17 cellular contexts compared by ENCODE assay signal in genomic region chr17:81075307-81075706, GRCh38. TPM values are rescaled to one million over a fixed set of nuclear protein-coding genes. Genes with fewer than 3 reads are reported as not detected.
DNase-seq lines count a peak whose midpoint lies in the region; ATAC-seq, FAIRE-seq and TF ChIP-seq lines count a peak whose summit lies in the region.
"Had no signal": no experiment of that assay in that cellular context is flagged by ENCODE, and none has a peak within 500 bp of the region (broad histone marks: within the 10 kb centered on the region; RNA-seq: fewer than 3 reads in every experiment).

No MANE protein-coding gene starts in this region.

- H3K36me3 Mint-ChIP-seq in MCF 10A (ENCODE audit: insufficient read depth, unreplicated experiment), result peaks cover 72% of the 10 kb centered on the region
- H3K36me3 Mint-ChIP-seq in type B pancreatic cell, result no peaks in the 10 kb centered on the region
- H3K36me3 Mint-ChIP-seq: CD4-positive, alpha-beta memory T cell had no signal

- H3K79me2 ChIP-seq in mammary epithelial cell (ENCODE audit: insufficient read depth, low read length) (peaks cover 67% of the 10 kb centered on the region), H1 (ENCODE audit: control insufficient read depth in 1 of 2, insufficient read depth in 2 of 2, low read length in 2 of 2) (no peaks in the 10 kb centered on the region)

- H3K9ac ChIP-seq in mammary epithelial cell (ENCODE audit: insufficient read depth, low read length), result no peak overlapping the region
- peak overlapping the region; percentile 11 for H3K9ac ChIP-seq in NT2/D1 (ENCODE audit: insufficient read length, low read depth)
- no peak overlapping the region for H3K9ac ChIP-seq in H1 (replicated peaks in 1 of 4; ENCODE audit: extremely low read depth in 1 of 4, low read depth in 3 of 4, low read length in 3 of 4)
- H3K9ac ChIP-seq: GM23248 had no signal

- H3K4me1 ChIP-seq in mammary epithelial cell (ENCODE audit: insufficient read depth, low read length), result peaks cover 8% of the 10 kb centered on the region
- peaks cover 13% of the 10 kb centered on the region for H3K4me1 ChIP-seq in NT2/D1 (ENCODE audit: insufficient read depth, insufficient read length)
- peaks cover 0 to 10% (median 3%) of the 10 kb centered on the region in 4 experiments; a peak in 3 of 7 replicates for H3K4me1 ChIP-seq in H1 (replicated peaks in 1 of 4; ENCODE audit: control insufficient read depth in 3 of 4, insufficient read depth in 4 of 4, low read length in 3 of 4)

- intact Hi-C loops in MCF 10A (cut with micrococcal nuclease), result no loop called here
- intact Hi-C loops in mammary epithelial cell (cut with micrococcal nuclease), result no loop called here

- TF ChIP-seq CTCF in MCF 10A (IDR thresholded peaks at IDR 0.05; ENCODE audit: unreplicated experiment) (no peak), mammary epithelial cell (conservative IDR thresholded peaks at IDR 0.05 in 1 of 2, IDR thresholded peaks at IDR 0.05 in 1 of 2; ENCODE audit: extremely low read depth in 1 of 2, insufficient read depth in 1 of 2, low read depth in 1 of 2, low read length in 2 of 2) (no peak), H1 (IDR thresholded peaks at IDR 0.05; ENCODE audit: control extremely low read depth in 1 of 3, insufficient read depth in 1 of 3, low read depth in 1 of 3, low read length in 3 of 3) (no peak), type B pancreatic cell (conservative IDR thresholded peaks at IDR 0.05) (no peak)

- H2AFZ ChIP-seq in mammary epithelial cell (ENCODE audit: low read depth, low read length), result no peak overlapping the region
- no peak overlapping the region for H2AFZ ChIP-seq in H1 (ENCODE audit: low read length)
- H2AFZ ChIP-seq: GM23248 had no signal

- no peak for ATAC-seq in GM18867 (IDR thresholded peaks at IDR 0.05; ENCODE audit: unreplicated experiment)
- ATAC-seq: Panc1 had no signal

- no peaks in the 10 kb centered on the region for H3K23me2 ChIP-seq in H1 (ENCODE audit: low read depth, low read length)

- FAIRE-seq in H1 (lab: Jason Lieb, UNC), result no peak

- peaks cover 6% of the 10 kb centered on the region for H3K36me3 ChIP-seq in mammary epithelial cell (ENCODE audit: insufficient read depth, low read length)
- H3K36me3 ChIP-seq in NT2/D1 (ENCODE audit: insufficient read depth, insufficient read length, low read length), result peaks cover 69% of the 10 kb centered on the region
- no peaks in the 10 kb centered on the region; a peak in 1 of 8 replicates for H3K36me3 ChIP-seq in H1 (ENCODE audit: control insufficient read depth in 2 of 4, insufficient read depth in 4 of 4, low read length in 3 of 4)

- H3K18ac ChIP-seq in H1 (ENCODE audit: extremely low read depth, low read length), result no peak overlapping the region

- H2BK120ac ChIP-seq in H1 (replicated peaks; ENCODE audit: low read depth, low read length), result no peak overlapping the region

- no peak overlapping the region for H2BK15ac ChIP-seq in H1 (ENCODE audit: low read length)

- H3K4me2 ChIP-seq in mammary epithelial cell (ENCODE audit: insufficient read depth, low read depth, low read length) (no peak overlapping the region), H1 (ENCODE audit: insufficient read depth in 1 of 2, low read depth in 2 of 2, low read length in 2 of 2) (no peak overlapping the region)

- H2BK12ac ChIP-seq in H1 (ENCODE audit: low read depth, low read length), result 0 out of 2 replicates have a peak overlapping the region, but pooled peaks have one; percentile 50

- H4K20me1 ChIP-seq in mammary epithelial cell (ENCODE audit: insufficient read depth, low read length) (no peaks in the 10 kb centered on the region), H1 (replicated peaks in 1 of 2; ENCODE audit: control insufficient read depth in 1 of 2, insufficient read depth in 2 of 2, low read length in 2 of 2) (peaks cover 0 to 11% of the 10 kb centered on the region in 2 experiments)

- no peak overlapping the region for H2AK5ac ChIP-seq in H1 (ENCODE audit: low read depth, low read length)

- DNase-seq in MCF 10A (ENCODE audit: unreplicated experiment), result no peak
- no peak for DNase-seq in mammary epithelial cell
- DNase-seq in NT2/D1 (ENCODE audit: low read depth, low spot score), result no peak
- DNase-seq in H1 (ENCODE audit: low read depth in 1 of 2, low spot score in 2 of 2), result no peak
- no peak for DNase-seq in type B pancreatic cell (ENCODE audit: extremely low spot score, unreplicated experiment)
- DNase-seq in AML-193 (lab: John Stamatoyannopoulos, UW), result no peak
- DNase-seq in SIG-M5 treated with dmso at 0.1 percent for 504 hours (lab: John Stamatoyannopoulos, UW; ENCODE audit: unreplicated experiment), result no peak
- DNase-seq: CD4-positive, alpha-beta memory T cell; DND-41; KBM-7; MV-4-11; NCI-H1694 treated with DMSO at 0.1 percent for 48 hours had no signal

- dilution Hi-C loops in mammary epithelial cell (cut with HindIII; ENCODE audit: low sequenced_read_pairs), result no loop called here

- H3K4me3 ChIP-seq in mammary epithelial cell (replicated peaks in 1 of 3; ENCODE audit: insufficient read depth in 1 of 3, low read depth in 2 of 3, low read length in 3 of 3) (no peak overlapping the region), NT2/D1 (ENCODE audit: insufficient read length, low read depth) (no peak overlapping the region), H1 (ENCODE audit: extremely low read depth in 1 of 4, insufficient read depth in 2 of 4, low read depth in 3 of 4, low read length in 4 of 4) (no peak overlapping the region)
- H3K4me3 ChIP-seq: GM23248 had no signal

- no peaks in the 10 kb centered on the region for H3K27me3 Mint-ChIP-seq in MCF 10A (ENCODE audit: insufficient read depth, unreplicated experiment)
- no peaks in the 10 kb centered on the region for H3K27me3 Mint-ChIP-seq in type B pancreatic cell
- H3K27me3 Mint-ChIP-seq: B cell; CD4-positive, alpha-beta memory T cell had no signal

- peaks cover 32% of the 10 kb centered on the region for H3K4me1 Mint-ChIP-seq in MCF 10A (ENCODE audit: insufficient read depth, unreplicated experiment)
- peaks cover 37% of the 10 kb centered on the region for H3K4me1 Mint-ChIP-seq in type B pancreatic cell (ENCODE audit: unreplicated experiment)
- H3K4me1 Mint-ChIP-seq: B cell; CD4-positive, alpha-beta memory T cell had no signal

- no peak for TF ChIP-seq EP300 in H1 (IDR thresholded peaks at IDR 0.05; ENCODE audit: borderline replicate concordance in 1 of 2, low read depth in 2 of 2, low read length in 2 of 2)

- H3K27me3 ChIP-seq in mammary epithelial cell (ENCODE audit: insufficient read depth, low read length) (no peaks in the 10 kb centered on the region), NT2/D1 (ENCODE audit: insufficient read depth, insufficient read length) (no peaks in the 10 kb centered on the region), H1 (replicated peaks in 1 of 4; ENCODE audit: control insufficient read depth in 3 of 4, extremely low read depth in 1 of 4, insufficient read depth in 3 of 4, low read length in 3 of 4) (no peaks in the 10 kb centered on the region)

- H3K4me3 Mint-ChIP-seq in MCF 10A (ENCODE audit: unreplicated experiment) (no peak overlapping the region), type B pancreatic cell (no peak overlapping the region)
- H3K4me3 Mint-ChIP-seq: B cell; CD4-positive, alpha-beta memory T cell had no signal

- in situ Hi-C loops in mammary epithelial cell (cut with MboI; ENCODE audit: low sequenced_read_pairs in 2 of 2), result no loop called here

- no peak overlapping the region for H3K27ac ChIP-seq in mammary epithelial cell (ENCODE audit: insufficient read depth, low read depth, low read length)
- H3K27ac ChIP-seq in H1 (ENCODE audit: low read depth, low read length), result no peak overlapping the region
- H3K27ac ChIP-seq: 22Rv1, GM23248 had no signal

- no peak overlapping the region for H2BK20ac ChIP-seq in H1 (ENCODE audit: low read length)

- H3K79me1 ChIP-seq in H1 (ENCODE audit: low read depth, low read length), result peaks cover 11% of the 10 kb centered on the region

- CTCF ChIA-PET in MCF 10A (lab: Yijun Ruan, JAX) (interaction anchor here (0.6 kb wide), 1 partner anchor 104 kb away, joined by 3 read pairs; no protein-coding TSS in a partner anchor), mammary epithelial cell (lab: Charles Lee; ENCODE audit: low non-redundant PET) (no interaction called here), H1 (lab: Charles Lee; ENCODE audit: partially characterized antibody) (interaction anchor here (1.3 to 7.0 kb wide), 2 partner anchors 23 to 27 kb away, joined by 3 to 35 read pairs; no protein-coding TSS in a partner anchor)

- H3K4ac ChIP-seq in H1 (replicated peaks; ENCODE audit: insufficient read length, low read depth, low read length), result no peak overlapping the region

- H3K9me3 ChIP-seq in mammary epithelial cell (replicated peaks; ENCODE audit: insufficient read depth, low read length) (no peaks in the 10 kb centered on the region), NT2/D1 (ENCODE audit: insufficient read depth, low read length) (no peaks in the 10 kb centered on the region), H1 (ENCODE audit: insufficient read depth in 2 of 2, low read depth in 1 of 2, low read length in 1 of 2) (no peaks in the 10 kb centered on the region)

- no peak for TF ChIP-seq POLR2A in H1 (IDR thresholded peaks at IDR 0.05; ENCODE audit: control extremely low read depth in 1 of 2, low read depth in 2 of 2, low read length in 2 of 2)

- H4K91ac ChIP-seq in H1 (replicated peaks; ENCODE audit: insufficient read length, low read length), result no peak overlapping the region

- H4K8ac ChIP-seq in H1 (ENCODE audit: extremely low read depth, insufficient read depth, low read length), result no peak overlapping the region

- no peak overlapping the region for H3K56ac ChIP-seq in H1 (replicated peaks; ENCODE audit: insufficient read length, low read depth, low read length)

- BruUV-seq in MCF 10A (replicated peaks; lab: Mats Ljungman, UMichigan), result no TSS peak
- BruUV-seq in mammary epithelial cell (replicated peaks; lab: Mats Ljungman, UMichigan), result no TSS peak

- POLR2A ChIA-PET in MCF 10A (lab: Yijun Ruan, JAX), result interaction anchor here (2.1 kb wide), 1 partner anchor 18 kb away, joined by 4 read pairs; no protein-coding TSS in a partner anchor
- POLR2A ChIA-PET in H1 (lab: Charles Lee; ENCODE audit: partially characterized antibody), result interaction anchor here (0.6 to 1.0 kb wide), 2 partner anchors 17 to 460 kb away, joined by 3 to 4 read pairs; no protein-coding TSS in a partner anchor

- no peak overlapping the region for H3K23ac ChIP-seq in H1 (ENCODE audit: insufficient read length)

- H2BK5ac ChIP-seq in H1 (ENCODE audit: low read depth, low read length), result no peak overlapping the region; the same call in 1 of the 2 replicates

- no peak for TF ChIP-seq RAD21 in H1 (IDR thresholded peaks at IDR 0.05 in 1 of 2, conservative IDR thresholded peaks at IDR 0.05 in 1 of 2; ENCODE audit: low read depth in 2 of 2, low read length in 2 of 2)

- peak overlapping the region; percentile 57 for H3K27ac Mint-ChIP-seq in MCF 10A (ENCODE audit: low read depth, unreplicated experiment)
- H3K27ac Mint-ChIP-seq in type B pancreatic cell, result peak overlapping the region; percentile 64
- H3K27ac Mint-ChIP-seq: B cell; CD4-positive, alpha-beta memory T cell had no signal

- H3K9me3 Mint-ChIP-seq in MCF 10A (ENCODE audit: unreplicated experiment) (no peaks in the 10 kb centered on the region), type B pancreatic cell (no peaks in the 10 kb centered on the region)
- H3K9me3 Mint-ChIP-seq: CD4-positive, alpha-beta memory T cell had no signal

- 97% methylated on average over 11 of the region's 17 CpGs for WGBS in mammary epithelial cell (ENCODE audit: low coverage, missing lambda C conversion rate)
- WGBS in H1 (ENCODE audit: extremely low coverage in 1 of 2, insufficient coverage in 1 of 2, insufficient read length in 1 of 2, insufficient replicate concordance in 2 of 2, low coverage in 1 of 2, low lambda C conversion rate in 2 of 2, missing lambda C conversion rate in 1 of 2), 2 experiments, result 90% methylated on average over 17 of the region's 17 CpGs; no CpG with 5 or more reads in 1 of the 2 experiments

- no peak overlapping the region for H4K5ac ChIP-seq in H1 (ENCODE audit: insufficient read length, low read depth, low read length)

- H3K14ac ChIP-seq in H1 (ENCODE audit: insufficient read length), result no peak overlapping the region

RNA-seq across cellular contexts. Expression of gene BAIAP2, which starts 40.4 kb away (rescaled TPM):
- total RNA-seq in MCF 10A (2022) (46.4 and 67.0 TPM in 2 replicates), mammary epithelial cell (100 to 1,000 TPM in 1 of 2 donors, 10 to 100 TPM in 1; 30.8 to 114 TPM), type B pancreatic cell (ENCODE audit: low replicate concordance) (62.7 and 120 TPM in 2 replicates)
- polyA plus RNA-seq in mammary epithelial cell (40.7 TPM), H1 (2011; rRNA removed) (10.0 and 19.8 TPM in 2 replicates)
- polyA minus RNA-seq in mammary epithelial cell, result 24.5 TPM
- 18.4 and 22.8 TPM in 2 replicates for total RNA-seq in H1 (2021; fragmentation: NEBNext Ultra II Directional; extraction: Animal tissue kit (Norgen Biotek cat#: 25700))
- 8.2 TPM for polyA plus RNA-seq in H1 (2011; cell fraction: cytosol; rRNA removed)
- 25.9 TPM for polyA plus RNA-seq in H1 (2011; cell fraction: nucleus; rRNA removed)
- 12.1 to 15.1 TPM (median 14.9 TPM) in 4 replicates for polyA plus RNA-seq in H1 (2012, experiment 1 of 2)
- 15.4 TPM for polyA plus RNA-seq in H1 (2012, experiment 2 of 2)
- polyA plus RNA-seq in H1 (2013, experiment 1 of 2), result 12.5 TPM
- 11.0 TPM for polyA plus RNA-seq in H1 (2013, experiment 2 of 2)
- polyA minus RNA-seq in H1 (2011; rRNA and poly(A)+ RNA removed), result 9.6 and 11.6 TPM in 2 replicates
- polyA minus RNA-seq in H1 (2011; cell fraction: cytosol; rRNA and poly(A)+ RNA removed), result 15.8 TPM
- polyA minus RNA-seq in H1 (2011; cell fraction: nucleus; rRNA and poly(A)+ RNA removed), result 25.5 TPM
